1 cellular context compared by ENCODE assay signal in genomic region chr3:172536505-172536904, GRCh38.
TF ChIP-seq lines count a peak whose summit lies in the region.

No MANE protein-coding gene starts in this region.

TF ChIP-seq in HepG2, 621 proteins besides CTCF, POLR2A, EP300 and RAD21:
- no peak for TF ChIP-seq ZNF33B (CRISPR knock-in tag; IDR thresholded peaks at IDR 0.05)
- TF ChIP-seq GABPA (IDR thresholded peaks at IDR 0.05; ENCODE audit: low read depth, low read length): no peak
- 0 out of 2 replicates have a peak, but pooled peaks have one; percentile 30 for TF ChIP-seq GABPA (CRISPR knock-in tag; IDR thresholded peaks at IDR 0.05; ENCODE audit: low read depth)
- TF ChIP-seq ZNF503 (CRISPR knock-in tag; IDR thresholded peaks at IDR 0.05): no peak
- no peak for TF ChIP-seq PRPF4 (IDR thresholded peaks at IDR 0.05; ENCODE audit: low read depth, low read length, poor library complexity, severe bottlenecking)
- no peak for TF ChIP-seq KMT2B (CRISPR knock-in tag; IDR thresholded peaks at IDR 0.05)
